In genomic region chr17:82844796-82845162, GRCh38 we compare ENCODE assay signal across 18 cellular contexts. TPM values are rescaled to one million over a fixed set of nuclear protein-coding genes. Genes with fewer than 3 reads are reported as not detected.
DNase-seq lines count a peak whose midpoint lies in the region; TF ChIP-seq lines count a peak whose summit lies in the region.
"Had no signal": no experiment of that assay in that cellular context is flagged by ENCODE, and none has a peak within 500 bp of the region (broad histone marks: within the 10 kb centered on the region; RNA-seq: fewer than 3 reads in every experiment).

No MANE protein-coding gene starts in this region.

- no peaks in the 10 kb centered on the region for H3K4me1 ChIP-seq in sigmoid colon
- H3K4me1 ChIP-seq: A549 had no signal

- H3K9me3 ChIP-seq in sigmoid colon: no peaks in the 10 kb centered on the region
- H3K9me3 ChIP-seq: A549, mucosa of descending colon, SK-N-SH had no signal

- CTCF ChIA-PET in activated naive CD4-positive, alpha-beta T cell treated with anti-CD3 and anti-CD28 coated beads for 36 hours (lab: Charles Lee): interaction anchor here (2.0 kb wide), 1 partner anchor 73 kb away, joined by 4 read pairs; no protein-coding TSS in a partner anchor

- TF ChIP-seq CTCF in endothelial cell (IDR thresholded peaks at IDR 0.05; ENCODE audit: unreplicated experiment): no peak
- TF ChIP-seq CTCF in sigmoid colon (IDR thresholded peaks at IDR 0.05): no peak

- no peaks in the 10 kb centered on the region for H3K36me3 ChIP-seq in sigmoid colon

- H3K27ac ChIP-seq in sigmoid colon (peak overlapping the region in 3 of 4 donors; percentile 23 to 32 (median 32)), substantia nigra (ENCODE audit: low read depth, low read length, poor library complexity, severe bottlenecking) (no peak overlapping the region)
- H3K27ac ChIP-seq: A549 had no signal

- no peak overlapping the region for H3K4me3 Mint-ChIP-seq in endothelial cell (ENCODE audit: unreplicated experiment)
- H3K4me3 Mint-ChIP-seq in activated naive CD4-positive, alpha-beta T cell treated with anti-CD3 and anti-CD28 coated beads for 36 hours: no peak overlapping the region
- H3K4me3 Mint-ChIP-seq: CD14-positive monocyte had no signal

- H3K4me3 ChIP-seq in sigmoid colon: peak overlapping the region in 1 of 4 donors; percentile 22
- H3K4me3 ChIP-seq: A549, mucosa of descending colon had no signal

- 84 to 88% methylated on average over 11 of the region's 11 CpGs for WGBS in sigmoid colon, 2 donors

- no peak for TF ChIP-seq EP300 in sigmoid colon (IDR thresholded peaks at IDR 0.05)

- H3K27me3 Mint-ChIP-seq in endothelial cell (ENCODE audit: unreplicated experiment): peaks cover 12% of the 10 kb centered on the region
- no peaks in the 10 kb centered on the region for H3K27me3 Mint-ChIP-seq in activated naive CD4-positive, alpha-beta T cell treated with anti-CD3 and anti-CD28 coated beads for 36 hours (ENCODE audit: low read depth)

- no peak for TF ChIP-seq POLR2A in sigmoid colon (IDR thresholded peaks at IDR 0.05)

- intact Hi-C loops in sigmoid colon (cut with DNase I): no loop called here
- intact Hi-C loops in activated naive CD4-positive, alpha-beta T cell treated with anti-CD3 and anti-CD28 coated beads for 36 hours (cut with micrococcal nuclease): no loop called here

- peaks cover 45% of the 10 kb centered on the region for H3K4me1 Mint-ChIP-seq in endothelial cell (ENCODE audit: unreplicated experiment)
- H3K4me1 Mint-ChIP-seq in activated naive CD4-positive, alpha-beta T cell treated with anti-CD3 and anti-CD28 coated beads for 36 hours (ENCODE audit: low read depth): peaks cover 22% of the 10 kb centered on the region

- no peaks in the 10 kb centered on the region for H3K27me3 ChIP-seq in sigmoid colon

- peak; percentile 13 for DNase-seq in NCI-H146 (lab: John Stamatoyannopoulos, UW)
- DNase-seq in NCI-H146 treated with DMSO at 0.1 percent for 48 hours (lab: John Stamatoyannopoulos, UW; ENCODE audit: unreplicated experiment): no peak
- DNase-seq in NCI-H69 (lab: John Stamatoyannopoulos, UW): peak; percentile 22
- no peak for DNase-seq in endothelial cell (ENCODE audit: low spot score)
- no peak for DNase-seq in sigmoid colon
- DNase-seq in RPMI8226: no peak
- DNase-seq in substantia nigra (lab: John Stamatoyannopoulos, UW): no peak
- DNase-seq in activated naive CD4-positive, alpha-beta T cell treated with anti-CD3 and anti-CD28 coated beads for 36 hours: no peak
- DNase-seq: activated T-cell treated with anti-CD3 and anti-CD28 coated beads, Interleukin-2, amount 50 U/mL, for 48 hours; head of caudate nucleus; KG1; NCI-H1436; NCI-H510A treated with DMSO at 0.1 percent for 48 hours; SK-N-SH had no signal

- no peaks in the 10 kb centered on the region for H3K9me3 Mint-ChIP-seq in endothelial cell (ENCODE audit: unreplicated experiment)
- H3K9me3 Mint-ChIP-seq in activated naive CD4-positive, alpha-beta T cell treated with anti-CD3 and anti-CD28 coated beads for 36 hours: no peaks in the 10 kb centered on the region

- H3K27ac Mint-ChIP-seq in endothelial cell (ENCODE audit: unreplicated experiment): peak overlapping the region; percentile 97
- no peak overlapping the region for H3K27ac Mint-ChIP-seq in activated naive CD4-positive, alpha-beta T cell treated with anti-CD3 and anti-CD28 coated beads for 36 hours

- H3K36me3 Mint-ChIP-seq in endothelial cell (ENCODE audit: low read depth, unreplicated experiment): peaks cover 30% of the 10 kb centered on the region
- H3K36me3 Mint-ChIP-seq in activated naive CD4-positive, alpha-beta T cell treated with anti-CD3 and anti-CD28 coated beads for 36 hours (ENCODE audit: low read depth): peaks cover 7% of the 10 kb centered on the region

RNA-seq across cellular contexts. Expression of gene ZNF750, which starts 5.0 kb away (rescaled TPM):
- total RNA-seq in endothelial cell (ENCODE audit: unreplicated experiment) (0.31 TPM), sigmoid colon (not detected)
- under 1 TPM in 1 of 3 donors, not detected in 2; 0.01 TPM for polyA plus RNA-seq in sigmoid colon
- total RNA-seq in activated naive CD4-positive, alpha-beta T cell treated with anti-CD3 and anti-CD28 coated beads for 36 hours: not detected
- total RNA-seq: mucosa of descending colon, temporal lobe had no signal
- polyA plus RNA-seq: A549, CD14-positive monocyte, SK-N-SH had no signal

Comparison
In these comparisons a context has a peak if more than half of its experiments do, and no peak if none do; other contexts are left out.
1. DNase-seq: peak in NCI-H146 (single experiment) and NCI-H69 (single experiment); none in NCI-H146 treated with DMSO at 0.1 percent for 48 hours (single experiment), endothelial cell (single experiment), sigmoid colon (single experiment), RPMI8226 (single experiment), substantia nigra (0 of 49) and activated naive CD4-positive, alpha-beta T cell treated with anti-CD3 and anti-CD28 coated beads for 36 hours (single experiment).